Comparison of ENCODE assay signal across 17 cellular contexts in genomic region chr18:13574355-13574754, GRCh38.
A peak's percentile ranks its signal among the peaks of the same experiment; 100 is the strongest.
DNase-seq lines count a peak whose midpoint lies in the region; ATAC-seq and TF ChIP-seq lines count a peak whose summit lies in the region.
"Had no signal": no experiment of that assay in that cellular context is flagged by ENCODE, and none has a peak within 500 bp of the region (broad histone marks: within the 10 kb centered on the region; RNA-seq: fewer than 3 reads in every experiment).

No MANE protein-coding gene starts in this region.

- peak; percentile 37 for DNase-seq in activated CD8-positive, alpha-beta memory T cell treated with anti-CD3 and anti-CD28 coated beads, Interleukin-2, amount 10 ng/mL, durations not matched to agents 7 days and 5 days
- no peak for DNase-seq in activated CD8-positive, alpha-beta memory T cell treated with anti-CD3 and anti-CD28 coated beads for 24 hours
- DNase-seq in memory B cell (ENCODE audit: low spot score in 2 of 2) (no peak), vagina (ENCODE audit: extremely low spot score in 2 of 2) (peak; percentile 82 to 93), NCI-H510A (lab: John Stamatoyannopoulos, UW) (no peak), NCI-H345 (lab: John Stamatoyannopoulos, UW) (no peak)
- DNase-seq in activated T-cell treated with anti-CD3 and anti-CD28 coated beads, Interleukin-2, amount 50 U/mL, for 4 hours = no peak
- DNase-seq: COR-L47, DMS153, DMS79 treated with DMSO at 0.1 percent for 48 hours, EL, GOT3 had no signal

- TF ChIP-seq CTCF in vagina (IDR thresholded peaks at IDR 0.05) = no peak

- H3K4me3 ChIP-seq in vagina = no peak overlapping the region
- H3K4me3 ChIP-seq: HAP-1 had no signal

- CTCF ChIA-PET in activated CD8-positive, alpha-beta memory T cell treated with anti-CD3 and anti-CD28 coated beads, Interleukin-2, amount 10 ng/mL, durations not matched to agents 7 days and 5 days (lab: Charles Lee) = interaction anchor here (1.1 kb wide), 1 partner anchor 34 kb away, joined by 4 read pairs; no protein-coding TSS in a partner anchor

- peaks cover 10% of the 10 kb centered on the region for H3K36me3 Mint-ChIP-seq in activated CD8-positive, alpha-beta memory T cell treated with anti-CD3 and anti-CD28 coated beads, Interleukin-2, amount 10 ng/mL, durations not matched to agents 7 days and 5 days
- H3K36me3 Mint-ChIP-seq in memory B cell = no peaks in the 10 kb centered on the region
- no peaks in the 10 kb centered on the region for H3K36me3 Mint-ChIP-seq in stimulated activated memory B cell treated with anti-CD40 and anti-IgM and Interleukin-4, amounts not matched to agents 10 μg/mL and 1 μg/mL and 100 μg/mL, for 72 hours
- H3K36me3 Mint-ChIP-seq in activated T-cell treated with anti-CD3 and anti-CD28 coated beads, Interleukin-2, amount 50 U/mL, for 4 hours (ENCODE audit: insufficient read depth) = peaks cover 7% of the 10 kb centered on the region
- H3K36me3 Mint-ChIP-seq: CD8-positive, alpha-beta T cell had no signal

- peak overlapping the region; percentile 37 for H3K27ac ChIP-seq in vagina
- H3K27ac ChIP-seq: 22Rv1 had no signal

- H3K27me3 ChIP-seq in vagina = no peaks in the 10 kb centered on the region

- peaks cover 72% of the 10 kb centered on the region for H3K4me1 Mint-ChIP-seq in activated CD8-positive, alpha-beta memory T cell treated with anti-CD3 and anti-CD28 coated beads, Interleukin-2, amount 10 ng/mL, durations not matched to agents 7 days and 5 days
- H3K4me1 Mint-ChIP-seq in memory B cell = peaks cover 17% of the 10 kb centered on the region
- H3K4me1 Mint-ChIP-seq in stimulated activated memory B cell treated with anti-CD40 and anti-IgM and Interleukin-4, amounts not matched to agents 10 μg/mL and 1 μg/mL and 100 μg/mL, for 72 hours = peaks cover 54% of the 10 kb centered on the region
- H3K4me1 Mint-ChIP-seq in activated T-cell treated with anti-CD3 and anti-CD28 coated beads, Interleukin-2, amount 50 U/mL, for 4 hours (ENCODE audit: low read depth) = peaks cover 46% of the 10 kb centered on the region

- H3K4me1 ChIP-seq in vagina = peaks cover 25% of the 10 kb centered on the region
- H3K4me1 ChIP-seq: HAP-1 had no signal

- no peak for TF ChIP-seq POLR2A in vagina (IDR thresholded peaks at IDR 0.05)

- no peak for ATAC-seq in activated CD8-positive, alpha-beta memory T cell treated with anti-CD3 and anti-CD28 coated beads, Interleukin-2, amount 10 ng/mL, durations not matched to agents 7 days and 5 days
- ATAC-seq in memory B cell (ENCODE audit: low read depth) = no peak
- ATAC-seq in stimulated activated memory B cell treated with anti-CD40 and anti-IgM and Interleukin-4, amounts not matched to agents 10 μg/mL and 1 μg/mL and 100 μg/mL, for 72 hours = no peak
- no peak for ATAC-seq in activated T-cell treated with anti-CD3 and anti-CD28 coated beads, Interleukin-2, amount 50 U/mL, for 4 hours
- ATAC-seq: CD8-positive, alpha-beta T cell had no signal

- H3K27me3 Mint-ChIP-seq in activated CD8-positive, alpha-beta memory T cell treated with anti-CD3 and anti-CD28 coated beads, Interleukin-2, amount 10 ng/mL, durations not matched to agents 7 days and 5 days = no peaks in the 10 kb centered on the region
- H3K27me3 Mint-ChIP-seq in memory B cell = no peaks in the 10 kb centered on the region
- no peaks in the 10 kb centered on the region for H3K27me3 Mint-ChIP-seq in stimulated activated memory B cell treated with anti-CD40 and anti-IgM and Interleukin-4, amounts not matched to agents 10 μg/mL and 1 μg/mL and 100 μg/mL, for 72 hours
- H3K27me3 Mint-ChIP-seq in activated T-cell treated with anti-CD3 and anti-CD28 coated beads, Interleukin-2, amount 50 U/mL, for 4 hours (ENCODE audit: low read depth) = no peaks in the 10 kb centered on the region

- intact Hi-C loops in vagina (cut with DNase I) = no loop called here

- H3K9me3 Mint-ChIP-seq in activated CD8-positive, alpha-beta memory T cell treated with anti-CD3 and anti-CD28 coated beads, Interleukin-2, amount 10 ng/mL, durations not matched to agents 7 days and 5 days (ENCODE audit: low read depth) = no peaks in the 10 kb centered on the region
- H3K9me3 Mint-ChIP-seq in memory B cell = no peaks in the 10 kb centered on the region
- H3K9me3 Mint-ChIP-seq in stimulated activated memory B cell treated with anti-CD40 and anti-IgM and Interleukin-4, amounts not matched to agents 10 μg/mL and 1 μg/mL and 100 μg/mL, for 72 hours = no peaks in the 10 kb centered on the region
- H3K9me3 Mint-ChIP-seq in activated T-cell treated with anti-CD3 and anti-CD28 coated beads, Interleukin-2, amount 50 U/mL, for 4 hours = no peaks in the 10 kb centered on the region
- H3K9me3 Mint-ChIP-seq: CD14-positive monocyte; CD8-positive, alpha-beta T cell had no signal

- no peaks in the 10 kb centered on the region for H3K36me3 ChIP-seq in vagina
- H3K36me3 ChIP-seq: HAP-1 had no signal

- H3K4me3 Mint-ChIP-seq in activated CD8-positive, alpha-beta memory T cell treated with anti-CD3 and anti-CD28 coated beads, Interleukin-2, amount 10 ng/mL, durations not matched to agents 7 days and 5 days = no peak overlapping the region
- H3K4me3 Mint-ChIP-seq in memory B cell = no peak overlapping the region
- H3K4me3 Mint-ChIP-seq in stimulated activated memory B cell treated with anti-CD40 and anti-IgM and Interleukin-4, amounts not matched to agents 10 μg/mL and 1 μg/mL and 100 μg/mL, for 72 hours = no peak overlapping the region
- no peak overlapping the region for H3K4me3 Mint-ChIP-seq in activated T-cell treated with anti-CD3 and anti-CD28 coated beads, Interleukin-2, amount 50 U/mL, for 4 hours
- H3K4me3 Mint-ChIP-seq: CD14-positive monocyte; CD8-positive, alpha-beta T cell had no signal

- no peak overlapping the region for H3K27ac Mint-ChIP-seq in activated CD8-positive, alpha-beta memory T cell treated with anti-CD3 and anti-CD28 coated beads, Interleukin-2, amount 10 ng/mL, durations not matched to agents 7 days and 5 days
- peak overlapping the region; percentile 47 for H3K27ac Mint-ChIP-seq in memory B cell
- peak overlapping the region; percentile 35 for H3K27ac Mint-ChIP-seq in stimulated activated memory B cell treated with anti-CD40 and anti-IgM and Interleukin-4, amounts not matched to agents 10 μg/mL and 1 μg/mL and 100 μg/mL, for 72 hours
- H3K27ac Mint-ChIP-seq: CD8-positive, alpha-beta T cell had no signal

- no peaks in the 10 kb centered on the region for H3K9me3 ChIP-seq in vagina
- H3K9me3 ChIP-seq: HAP-1 had no signal

Comparison
In these comparisons a context has a peak if more than half of its experiments do, and no peak if none do; other contexts are left out.
1. DNase-seq: peak in activated CD8-positive, alpha-beta memory T cell treated with anti-CD3 and anti-CD28 coated beads, Interleukin-2, amount 10 ng/mL, durations not matched to agents 7 days and 5 days (single experiment) and vagina (2 of 2); none in activated CD8-positive, alpha-beta memory T cell treated with anti-CD3 and anti-CD28 coated beads for 24 hours (single experiment), memory B cell (0 of 2), NCI-H510A (single experiment), activated T-cell treated with anti-CD3 and anti-CD28 coated beads, Interleukin-2, amount 50 U/mL, for 4 hours (single experiment) and NCI-H345 (single experiment).